In genomic region chr12:49662998-49663843, GRCh38 we compare ENCODE assay signal across 8 cellular contexts. TPM values are rescaled to one million over a fixed set of nuclear protein-coding genes. Genes with fewer than 3 reads are reported as not detected.
DNase-seq lines count a peak whose midpoint lies in the region; ATAC-seq, FAIRE-seq and TF ChIP-seq lines count a peak whose summit lies in the region.

No MANE protein-coding gene starts in this region.

- BruUV-seq in endothelial cell of umbilical vein (replicated peaks; lab: Mats Ljungman, UMichigan), result TSS peak; percentile 98

- no peaks in the 10 kb centered on the region for H3K9me1 ChIP-seq in endothelial cell of umbilical vein (replicated peaks; ENCODE audit: control insufficient read depth, extremely low read depth, insufficient read depth, low read length)

- H3K4me1 ChIP-seq in endothelial cell of umbilical vein (ENCODE audit: control insufficient read depth, extremely low read depth, insufficient read depth, low read length), result peaks cover 48% of the 10 kb centered on the region

- no peaks in the 10 kb centered on the region for H3K27me3 ChIP-seq in endothelial cell of umbilical vein (ENCODE audit: control insufficient read depth in 2 of 2, insufficient read depth in 2 of 2, low read length in 2 of 2)

- ATAC-seq in activated CD8-positive, alpha-beta T cell treated with anti-CD3 and anti-CD28 coated beads for 36 hours, result peak; percentile 92
- ATAC-seq in naive thymus-derived CD8-positive, alpha-beta T cell, result peak; percentile 98 to 100
- ATAC-seq in stimulated activated naive CD8-positive, alpha-beta T cell treated with anti-CD3 and anti-CD28 coated beads, Interleukin-15, Interleukin-2, amounts not matched to agents 100 U/mL and 50 U/mL, for 24 hours, result peak; percentile 89

- CTCF ChIA-PET in activated CD8-positive, alpha-beta T cell treated with anti-CD3 and anti-CD28 coated beads for 36 hours (lab: Charles Lee), result interaction anchor here (0.8 to 4.9 kb wide), 14 partner anchors 8 to 304 kb away, joined by 3 to 27 read pairs (median 5); partner anchors contain the start of genes FMNL3, PRPF40B and TMBIM6
- CTCF ChIA-PET in endothelial cell of umbilical vein (lab: Charles Lee), result interaction anchor here (0.8 to 4.1 kb wide), 14 partner anchors 8 to 99 kb away, joined by 3 to 56 read pairs (median 4); partner anchors contain the start of genes FMNL3 and TMBIM6

- H3K9me3 ChIP-seq in endothelial cell of umbilical vein (replicated peaks; ENCODE audit: control insufficient read depth, insufficient read depth, low read length), result no peaks in the 10 kb centered on the region

- H2AFZ ChIP-seq in endothelial cell of umbilical vein (ENCODE audit: low read depth, low read length), result no peak overlapping the region

- H3K9ac ChIP-seq in endothelial cell of umbilical vein (replicated peaks; ENCODE audit: extremely low read depth, insufficient read depth, low read length), result peak overlapping the region; percentile 86

- DNase-seq in GM04504 (ENCODE audit: low read depth), result peak; percentile 61
- DNase-seq in HCEC 1CT, result peak; percentile 94
- peak; percentile 71 for DNase-seq in NCI-H2029 treated with DMSO at 0.1 percent for 48 hours (lab: John Stamatoyannopoulos, UW)
- DNase-seq in activated CD8-positive, alpha-beta T cell treated with anti-CD3 and anti-CD28 coated beads for 36 hours, result peak; percentile 88
- DNase-seq in endothelial cell of umbilical vein (ENCODE audit: low read depth, low spot score), result peak; percentile 95
- DNase-seq in naive thymus-derived CD8-positive, alpha-beta T cell, result peak; percentile 50 to 91 (median 72)
- DNase-seq in stimulated activated naive CD8-positive, alpha-beta T cell treated with anti-CD3 and anti-CD28 coated beads, Interleukin-15, Interleukin-2, amounts not matched to agents 100 U/mL and 50 U/mL, for 24 hours, result peak; percentile 75
- DNase-seq in DMS114 treated with DMSO at 0.1 percent for 48 hours (lab: John Stamatoyannopoulos, UW; ENCODE audit: unreplicated experiment), result no peak

- peak overlapping the region in 1 of 3 experiments; percentile 12 for H3K4me3 ChIP-seq in endothelial cell of umbilical vein (replicated peaks in 1 of 3; ENCODE audit: insufficient read depth in 1 of 3, low read depth in 1 of 3, low read length in 3 of 3)

- H3K27ac Mint-ChIP-seq in activated CD8-positive, alpha-beta T cell treated with anti-CD3 and anti-CD28 coated beads for 36 hours, result peak overlapping the region; percentile 97
- peak overlapping the region; percentile 92 to 99 (median 98) for H3K27ac Mint-ChIP-seq in naive thymus-derived CD8-positive, alpha-beta T cell

- peaks cover 13% of the 10 kb centered on the region for H3K79me2 ChIP-seq in endothelial cell of umbilical vein (ENCODE audit: control insufficient read depth, insufficient read depth, low read length)

- POLR2A ChIA-PET in activated CD8-positive, alpha-beta T cell treated with anti-CD3 and anti-CD28 coated beads for 36 hours (lab: Charles Lee), result interaction anchor here (0.6 to 5.1 kb wide), 9 partner anchors 9 to 811 kb away, joined by 3 to 24 read pairs (median 4); partner anchors contain the start of genes DDX23 and TMBIM6
- POLR2A ChIA-PET in endothelial cell of umbilical vein (lab: Charles Lee), result interaction anchor here (0.6 to 1.6 kb wide), 7 partner anchors 10 to 502 kb away, joined by 3 to 21 read pairs (median 8); partner anchors contain the start of genes FMNL3 and TMBIM6
- POLR2A ChIA-PET in naive thymus-derived CD8-positive, alpha-beta T cell (lab: Charles Lee), result interaction anchor here (0.6 to 4.7 kb wide), 19 partner anchors 9 to 296 kb away, joined by 3 to 73 read pairs (median 4); partner anchors contain the start of genes BCDIN3D, FMNL3, PRPF40B and SPATS2

- peaks cover 79% of the 10 kb centered on the region for H3K4me1 Mint-ChIP-seq in activated CD8-positive, alpha-beta T cell treated with anti-CD3 and anti-CD28 coated beads for 36 hours (ENCODE audit: low read depth)
- H3K4me1 Mint-ChIP-seq in naive thymus-derived CD8-positive, alpha-beta T cell, result peaks cover 56 to 88% (median 83%) of the 10 kb centered on the region in 4 donors

- peaks cover 38% of the 10 kb centered on the region for H3K36me3 Mint-ChIP-seq in activated CD8-positive, alpha-beta T cell treated with anti-CD3 and anti-CD28 coated beads for 36 hours (ENCODE audit: low read depth)
- peaks cover 6 to 33% (median 25%) of the 10 kb centered on the region in 3 donors for H3K36me3 Mint-ChIP-seq in naive thymus-derived CD8-positive, alpha-beta T cell

- TF ChIP-seq CTCF in activated CD8-positive, alpha-beta T cell treated with anti-CD3 and anti-CD28 coated beads for 36 hours (IDR thresholded peaks at IDR 0.05), result no peak
- TF ChIP-seq CTCF in endothelial cell of umbilical vein (IDR thresholded peaks at IDR 0.05; ENCODE audit: extremely low read depth in 1 of 2, insufficient read depth in 1 of 2, low read depth in 1 of 2, low read length in 2 of 2), result no peak

- H4K20me1 ChIP-seq in endothelial cell of umbilical vein (replicated peaks; ENCODE audit: control insufficient read depth, extremely low read depth, insufficient read depth, low read length), result no peaks in the 10 kb centered on the region

- TF ChIP-seq POLR2A in endothelial cell of umbilical vein (IDR thresholded peaks at IDR 0.05; ENCODE audit: low read depth, low read length), result no peak

- no peaks in the 10 kb centered on the region for H3K27me3 Mint-ChIP-seq in activated CD8-positive, alpha-beta T cell treated with anti-CD3 and anti-CD28 coated beads for 36 hours
- no peaks in the 10 kb centered on the region for H3K27me3 Mint-ChIP-seq in naive thymus-derived CD8-positive, alpha-beta T cell

- H3K4me2 ChIP-seq in endothelial cell of umbilical vein (ENCODE audit: insufficient read depth, low read length), result peak overlapping the region; percentile 82

- H3K27ac ChIP-seq in endothelial cell of umbilical vein (ENCODE audit: insufficient read depth, low read depth, low read length), result peak overlapping the region; percentile 100

- dilution Hi-C loops in endothelial cell of umbilical vein (cut with MboI; ENCODE audit: extremely low pct_ligation_motif_present, low sequenced_read_pairs), result no loop called here

- FAIRE-seq in endothelial cell of umbilical vein (lab: Jason Lieb, UNC), result peak; percentile 99

- intact Hi-C loops in activated CD8-positive, alpha-beta T cell treated with anti-CD3 and anti-CD28 coated beads for 36 hours (cut with micrococcal nuclease), result loop anchor here (5.0 kb wide), 1 partner anchor 39 kb away; no protein-coding TSS in a partner anchor
- intact Hi-C loops in endothelial cell of umbilical vein (cut with micrococcal nuclease), result loop anchor here (1.0 kb wide), 5 partner anchors 8 to 44 kb away; partner anchors contain the start of gene FMNL3

- no peaks in the 10 kb centered on the region for H3K9me3 Mint-ChIP-seq in activated CD8-positive, alpha-beta T cell treated with anti-CD3 and anti-CD28 coated beads for 36 hours
- H3K9me3 Mint-ChIP-seq in naive thymus-derived CD8-positive, alpha-beta T cell, result peaks cover 0 to 3% (median 0%) of the 10 kb centered on the region in 9 donors

- peaks cover 10 to 22% of the 10 kb centered on the region in 2 experiments for H3K36me3 ChIP-seq in endothelial cell of umbilical vein (ENCODE audit: control insufficient read depth in 2 of 2, extremely low read depth in 1 of 2, insufficient read depth in 2 of 2, low read length in 2 of 2)

- H3K4me3 Mint-ChIP-seq in activated CD8-positive, alpha-beta T cell treated with anti-CD3 and anti-CD28 coated beads for 36 hours, result peak overlapping the region; percentile 67
- H3K4me3 Mint-ChIP-seq in naive thymus-derived CD8-positive, alpha-beta T cell, result peak overlapping the region; percentile 71 to 88 (median 84)

RNA-seq across cellular contexts. Expression of gene PRPF40B, which starts 39.9 kb away (rescaled TPM):
- 1 to 10 TPM; 4.9 to 5.6 TPM for total RNA-seq in activated CD8-positive, alpha-beta T cell treated with anti-CD3 and anti-CD28 coated beads for 36 hours
- 9.5 and 9.9 TPM in 2 replicates for total RNA-seq in endothelial cell of umbilical vein
- polyA plus RNA-seq in endothelial cell of umbilical vein, result 5.4 TPM in 2 replicates
- polyA plus RNA-seq in endothelial cell of umbilical vein (2011; cell fraction: cytosol; rRNA removed), result 4.3 and 5.3 TPM in 2 replicates
- 32.8 and 33.2 TPM in 2 replicates for polyA plus RNA-seq in endothelial cell of umbilical vein (2011; cell fraction: nucleus; rRNA removed)
- polyA plus RNA-seq in endothelial cell of umbilical vein (2012), result 4.4 and 6.2 TPM in 2 replicates
- polyA minus RNA-seq in endothelial cell of umbilical vein, result 7.8 and 9.3 TPM in 2 replicates
- 3.9 TPM for polyA minus RNA-seq in endothelial cell of umbilical vein (2011; cell fraction: cytosol; rRNA and poly(A)+ RNA removed)
- polyA minus RNA-seq in endothelial cell of umbilical vein (2011; cell fraction: nucleus; rRNA and poly(A)+ RNA removed), result 8.2 and 11.7 TPM in 2 replicates
- 10 to 100 TPM; 13.6 to 16.7 TPM for total RNA-seq in naive thymus-derived CD8-positive, alpha-beta T cell
- 1 to 10 TPM; 1.5 to 4.0 (median 2.3) TPM for polyA plus RNA-seq in naive thymus-derived CD8-positive, alpha-beta T cell

RNA-seq across cellular contexts. Expression of gene FMNL3, which starts 44.0 kb away (rescaled TPM):
- 10 to 100 TPM; 22.8 to 23.5 TPM for total RNA-seq in activated CD8-positive, alpha-beta T cell treated with anti-CD3 and anti-CD28 coated beads for 36 hours
- total RNA-seq in endothelial cell of umbilical vein, result 93.2 and 93.3 TPM in 2 replicates
- 33.6 and 35.1 TPM in 2 replicates for polyA plus RNA-seq in endothelial cell of umbilical vein
- polyA plus RNA-seq in endothelial cell of umbilical vein (2011; cell fraction: cytosol; rRNA removed), result 31.3 and 33.6 TPM in 2 replicates
- 143 and 146 TPM in 2 replicates for polyA plus RNA-seq in endothelial cell of umbilical vein (2011; cell fraction: nucleus; rRNA removed)
- 37.7 and 39.3 TPM in 2 replicates for polyA plus RNA-seq in endothelial cell of umbilical vein (2012)
- polyA minus RNA-seq in endothelial cell of umbilical vein, result 107 and 110 TPM in 2 replicates
- 4.4 TPM for polyA minus RNA-seq in endothelial cell of umbilical vein (2011; cell fraction: cytosol; rRNA and poly(A)+ RNA removed)
- polyA minus RNA-seq in endothelial cell of umbilical vein (2011; cell fraction: nucleus; rRNA and poly(A)+ RNA removed), result 75.3 and 104 TPM in 2 replicates
- 10 to 100 TPM; 34.4 to 36.5 TPM for total RNA-seq in naive thymus-derived CD8-positive, alpha-beta T cell
- 10 to 100 TPM in 1 of 3 donors, 1 to 10 TPM in 2; 7.6 to 12.1 (median 8.4) TPM for polyA plus RNA-seq in naive thymus-derived CD8-positive, alpha-beta T cell

RNA-seq across cellular contexts. Expression of gene FAM186B, which starts 57.8 kb away (rescaled TPM):
- total RNA-seq in activated CD8-positive, alpha-beta T cell treated with anti-CD3 and anti-CD28 coated beads for 36 hours, result not detected
- 0.21 and 0.33 TPM in 2 replicates for total RNA-seq in endothelial cell of umbilical vein
- polyA plus RNA-seq in endothelial cell of umbilical vein, result 0.10 and 0.11 TPM in 2 replicates
- polyA plus RNA-seq in endothelial cell of umbilical vein (2011; cell fraction: cytosol; rRNA removed), result 0.06 TPM in 2 replicates
- polyA plus RNA-seq in endothelial cell of umbilical vein (2011; cell fraction: nucleus; rRNA removed), result 0.78 and 0.90 TPM in 2 replicates
- 0.16 and 0.56 TPM in 2 replicates for polyA plus RNA-seq in endothelial cell of umbilical vein (2012)
- 0.36 and 0.62 TPM in 2 replicates for polyA minus RNA-seq in endothelial cell of umbilical vein
- polyA minus RNA-seq in endothelial cell of umbilical vein (2011; cell fraction: cytosol; rRNA and poly(A)+ RNA removed), result not detected
- 0.72 and 0.87 TPM in 2 replicates for polyA minus RNA-seq in endothelial cell of umbilical vein (2011; cell fraction: nucleus; rRNA and poly(A)+ RNA removed)
- total RNA-seq in naive thymus-derived CD8-positive, alpha-beta T cell, result under 1 TPM; 0.31 to 0.33 TPM
- under 1 TPM in 1 of 3 donors, not detected in 2; 0.14 TPM for polyA plus RNA-seq in naive thymus-derived CD8-positive, alpha-beta T cell
